In genomic region chr1:1531947-1532346, GRCh38 we compare ENCODE assay signal across 23 cellular contexts. TPM values are rescaled to one million over a fixed set of nuclear protein-coding genes. Genes with fewer than 3 reads are reported as not detected.
DNase-seq lines count a peak whose midpoint lies in the region; ATAC-seq, FAIRE-seq and TF ChIP-seq lines count a peak whose summit lies in the region.
"Had no signal": no experiment of that assay in that cellular context is flagged by ENCODE, and none has a peak within 500 bp of the region (broad histone marks: within the 10 kb centered on the region; RNA-seq: fewer than 3 reads in every experiment).

No MANE protein-coding gene starts in this region.

- no peaks in the 10 kb centered on the region for H3K27me3 ChIP-seq in K562 (ENCODE audit: control insufficient read depth in 2 of 2, insufficient read depth in 2 of 2, low read length in 2 of 2)
- H3K27me3 ChIP-seq: BE2C had no signal

- H3K9me1 ChIP-seq in K562 (ENCODE audit: control insufficient read depth, insufficient read depth, low read length), result no peaks in the 10 kb centered on the region

- no peak for ATAC-seq in K562
- ATAC-seq in HG03139 (IDR thresholded peaks at IDR 0.05; ENCODE audit: unreplicated experiment), result no peak
- ATAC-seq in WTC11, result no peak
- ATAC-seq: GM12878, GM23338 had no signal

- no peak overlapping the region for H3K9ac ChIP-seq in K562 (ENCODE audit: insufficient read depth in 1 of 2, low read depth in 2 of 2, low read length in 2 of 2)

- H3K4me2 ChIP-seq in K562 (ENCODE audit: insufficient read depth, low read length), result no peak overlapping the region
- H3K4me2 ChIP-seq: GM23338 had no signal

- DNase-seq in AG08395 (ENCODE audit: low spot score) (peak; percentile 0), GM10266 (ENCODE audit: extremely low spot score) (peak; percentile 11), K562 (ENCODE audit: extremely low read depth in 1 of 4, low spot score in 3 of 4) (no peak), glutamatergic neuron (no peak), WTC11 (ENCODE audit: low spot score) (no peak)
- DNase-seq in activated T-helper 1 cell treated with anti-CD3 and anti-CD28 coated beads, Interleukin-12 subunit alpha, Interleukin-12 subunit beta, Interleukin-2, Interleukin-4 antibody, amounts not matched to agents 30 ng/mL and 10 ng/mL and 1 ng/mL, durations not matched to agents 14 hours and 24 hours and 36 hours (ENCODE audit: low spot score), result no peak
- DNase-seq: BE2C; C1 segment of cervical spinal cord; CD4-positive, CD25-positive, alpha-beta regulatory T cell; CD8-positive, alpha-beta memory T cell; COR-L47; DMS 273 treated with DMSO at 0.1 percent for 48 hours; DMS79; GF-D8; IMR-90; Karpas-422; KBM-7 had no signal

- no peak for TF ChIP-seq RAD21 in K562 (CRISPR knock-in tag; conservative IDR thresholded peaks at IDR 0.05 in 1 of 2, IDR thresholded peaks at IDR 0.05 in 1 of 2)

- H3K27me3 Mint-ChIP-seq in glutamatergic neuron (ENCODE audit: unreplicated experiment) (peaks cover 9% of the 10 kb centered on the region), WTC11 (ENCODE audit: low read depth) (no peaks in the 10 kb centered on the region)
- no peaks in the 10 kb centered on the region for H3K27me3 Mint-ChIP-seq in activated T-helper 1 cell treated with anti-CD3 and anti-CD28 coated beads, Interleukin-12 subunit alpha, Interleukin-12 subunit beta, Interleukin-2, Interleukin-4 antibody, amounts not matched to agents 30 ng/mL and 10 ng/mL and 1 ng/mL, durations not matched to agents 14 hours and 24 hours and 36 hours (ENCODE audit: insufficient read depth)
- H3K27me3 Mint-ChIP-seq: CD4-positive, CD25-positive, alpha-beta regulatory T cell; CD8-positive, alpha-beta memory T cell had no signal

- POLR2A ChIA-PET in K562 (lab: Yijun Ruan, JAX), result no interaction called here
- POLR2A ChIA-PET in WTC11 (lab: Charles Lee), result no interaction called here

- no TSS peak for BruUV-seq in K562 (replicated peaks; lab: Mats Ljungman, UMichigan)

- peak; percentile 87 for FAIRE-seq in K562 (lab: Jason Lieb, UNC)
- FAIRE-seq: GM12878, H54 had no signal

- WGBS in K562 (ENCODE audit: insufficient coverage, low coverage, missing lambda C conversion rate), result 77% methylated on average over 4 of the region's 4 CpGs

- TF ChIP-seq CTCF in GM10266 (IDR thresholded peaks at IDR 0.05; ENCODE audit: control insufficient read depth, insufficient read depth, low read depth, missing control alignments), result no peak
- TF ChIP-seq CTCF in K562 (IDR thresholded peaks at IDR 0.05 in 2 of 3, conservative IDR thresholded peaks at IDR 0.05 in 1 of 3; ENCODE audit: insufficient read depth in 2 of 3, low read depth in 1 of 3, low read length in 3 of 3), result no peak
- TF ChIP-seq CTCF in glutamatergic neuron (IDR thresholded peaks at IDR 0.05; ENCODE audit: partially characterized antibody, unreplicated experiment), result no peak
- TF ChIP-seq CTCF in WTC11 (IDR thresholded peaks at IDR 0.05), result no peak

- H3K4me3 ChIP-seq in K562, result no peak overlapping the region
- H3K4me3 ChIP-seq: GM12878, GM23338 had no signal

- no peaks in the 10 kb centered on the region for H3K79me2 ChIP-seq in K562 (ENCODE audit: control insufficient read depth, insufficient read depth, low read length)

- H3K9me3 Mint-ChIP-seq in glutamatergic neuron (ENCODE audit: unreplicated experiment) (peaks cover 8% of the 10 kb centered on the region), WTC11 (peaks cover 5% of the 10 kb centered on the region)
- peaks cover 6% of the 10 kb centered on the region for H3K9me3 Mint-ChIP-seq in activated T-helper 1 cell treated with anti-CD3 and anti-CD28 coated beads, Interleukin-12 subunit alpha, Interleukin-12 subunit beta, Interleukin-2, Interleukin-4 antibody, amounts not matched to agents 30 ng/mL and 10 ng/mL and 1 ng/mL, durations not matched to agents 14 hours and 24 hours and 36 hours

- no peak for TF ChIP-seq POLR2A in K562 (conservative IDR thresholded peaks at IDR 0.05)

- H2AFZ ChIP-seq in K562 (ENCODE audit: low read depth, low read length), result no peak overlapping the region
- H2AFZ ChIP-seq: GM23338 had no signal

- no peak for TF ChIP-seq EP300 in K562 (IDR thresholded peaks at IDR 0.05; ENCODE audit: low read length)

- H3K4me1 Mint-ChIP-seq in glutamatergic neuron (ENCODE audit: low read depth, unreplicated experiment), result peaks cover 1% of the 10 kb centered on the region
- no peaks in the 10 kb centered on the region for H3K4me1 Mint-ChIP-seq in WTC11
- H3K4me1 Mint-ChIP-seq in activated T-helper 1 cell treated with anti-CD3 and anti-CD28 coated beads, Interleukin-12 subunit alpha, Interleukin-12 subunit beta, Interleukin-2, Interleukin-4 antibody, amounts not matched to agents 30 ng/mL and 10 ng/mL and 1 ng/mL, durations not matched to agents 14 hours and 24 hours and 36 hours (ENCODE audit: low read depth), result no peaks in the 10 kb centered on the region
- H3K4me1 Mint-ChIP-seq: CD4-positive, CD25-positive, alpha-beta regulatory T cell; CD8-positive, alpha-beta memory T cell; GM23338 had no signal

- peak overlapping the region; percentile 18 for H3K27ac Mint-ChIP-seq in glutamatergic neuron (ENCODE audit: unreplicated experiment)
- H3K27ac Mint-ChIP-seq in WTC11, result no peak overlapping the region
- no peak overlapping the region for H3K27ac Mint-ChIP-seq in activated T-helper 1 cell treated with anti-CD3 and anti-CD28 coated beads, Interleukin-12 subunit alpha, Interleukin-12 subunit beta, Interleukin-2, Interleukin-4 antibody, amounts not matched to agents 30 ng/mL and 10 ng/mL and 1 ng/mL, durations not matched to agents 14 hours and 24 hours and 36 hours
- H3K27ac Mint-ChIP-seq: CD4-positive, CD25-positive, alpha-beta regulatory T cell; CD8-positive, alpha-beta memory T cell; GM23338 had no signal

- H3K36me3 Mint-ChIP-seq in glutamatergic neuron (ENCODE audit: unreplicated experiment), result peaks cover 6% of the 10 kb centered on the region
- peaks cover 28% of the 10 kb centered on the region for H3K36me3 Mint-ChIP-seq in WTC11
- peaks cover 22% of the 10 kb centered on the region for H3K36me3 Mint-ChIP-seq in activated T-helper 1 cell treated with anti-CD3 and anti-CD28 coated beads, Interleukin-12 subunit alpha, Interleukin-12 subunit beta, Interleukin-2, Interleukin-4 antibody, amounts not matched to agents 30 ng/mL and 10 ng/mL and 1 ng/mL, durations not matched to agents 14 hours and 24 hours and 36 hours (ENCODE audit: low read depth)

- intact Hi-C loops in K562 (cut with micrococcal nuclease), result no loop called here
- intact Hi-C loops in activated T-helper 1 cell treated with anti-CD3 and anti-CD28 coated beads, Interleukin-12 subunit alpha, Interleukin-12 subunit beta, Interleukin-2, Interleukin-4 antibody, amounts not matched to agents 30 ng/mL and 10 ng/mL and 1 ng/mL, durations not matched to agents 14 hours and 24 hours and 36 hours (cut with micrococcal nuclease), result no loop called here

- CTCF ChIA-PET in K562 (lab: Yijun Ruan, JAX; ENCODE audit: low intra/inter-chr PET ratio) (no interaction called here), WTC11 (lab: Charles Lee) (no interaction called here)

- peaks cover 20% of the 10 kb centered on the region for H3K9me3 ChIP-seq in K562 (replicated peaks; ENCODE audit: control insufficient read depth, insufficient read depth, low read depth, low read length)
- H3K9me3 ChIP-seq: BE2C had no signal

- H3K27ac ChIP-seq in K562 (ENCODE audit: extremely low read depth, low read depth, low read length), result no peak overlapping the region
- H3K27ac ChIP-seq: HL-60 had no signal

- peaks cover 0 to 29% of the 10 kb centered on the region in 2 experiments; a peak in 2 of 5 replicates for H3K4me1 ChIP-seq in K562 (replicated peaks in 1 of 2; ENCODE audit: control insufficient read depth in 2 of 2, insufficient read depth in 2 of 2, low read length in 2 of 2)
- H3K4me1 ChIP-seq: BE2C had no signal

- peak overlapping the region; percentile 32 for H3K4me3 Mint-ChIP-seq in glutamatergic neuron (ENCODE audit: unreplicated experiment)
- no peak overlapping the region for H3K4me3 Mint-ChIP-seq in WTC11
- H3K4me3 Mint-ChIP-seq in activated T-helper 1 cell treated with anti-CD3 and anti-CD28 coated beads, Interleukin-12 subunit alpha, Interleukin-12 subunit beta, Interleukin-2, Interleukin-4 antibody, amounts not matched to agents 30 ng/mL and 10 ng/mL and 1 ng/mL, durations not matched to agents 14 hours and 24 hours and 36 hours, result no peak overlapping the region
- H3K4me3 Mint-ChIP-seq: CD4-positive, CD25-positive, alpha-beta regulatory T cell; CD8-positive, alpha-beta memory T cell; GM23338 had no signal

- H4K20me1 ChIP-seq in K562 (replicated peaks; ENCODE audit: control insufficient read depth, insufficient read depth, low read length), result no peaks in the 10 kb centered on the region

- H3K36me3 ChIP-seq in K562 (ENCODE audit: control insufficient read depth, insufficient read depth, low read length), result peaks cover 58% of the 10 kb centered on the region; the same call in 2 of the 3 replicates

- in situ Hi-C loops in K562 (cut with MboI), result no loop called here

RNA-seq across cellular contexts. Expression of gene TMEM240, which starts 8.5 kb away (rescaled TPM):
- 1.2 and 8.3 TPM in 2 replicates for total RNA-seq in K562 (2011; cell fraction: chromatin; rRNA removed; ENCODE audit: low replicate concordance)
- total RNA-seq in K562 (2011; cell fraction: nucleolus; rRNA removed), result 5.3 and 6.0 TPM in 2 replicates
- 2.6 and 6.0 TPM in 2 replicates for total RNA-seq in K562 (2011; cell fraction: nucleoplasm; rRNA removed)
- total RNA-seq in K562 (2014; rRNA removed) (0.78 TPM in 1 of 2 replicates, not detected in the other), K562 (2014; rRNA removed; fragmentation: Illumina TruSeq; extraction: Trizol) (not detected in 2 replicates), K562 (2015; rRNA removed; fragmentation: Illumina TruSeq; extraction: Trizol) (0.38 and 0.43 TPM in 2 replicates), K562 (2021) (1.3 and 2.0 TPM in 2 replicates), glutamatergic neuron (ENCODE audit: unreplicated experiment) (24.4 TPM), WTC11 (2021) (6.6 to 8.8 TPM (median 8.0 TPM) in 3 replicates)
- polyA plus RNA-seq in K562 (2011; rRNA removed) (0.24 TPM in 2 replicates), K562 (2014; fragmentation: Illumina TruSeq; extraction: Trizol) (not detected in 2 replicates), K562 (2014; fragmentation: Nextera tagmentation; extraction: Ambion mirVana) (not detected), K562 (2014; rRNA removed) (0.28 and 0.94 TPM in 2 replicates)
- 0.46 TPM in 1 of 2 replicates, not detected in the other for polyA plus RNA-seq in K562 (2011; cell fraction: cytosol; rRNA removed)
- polyA plus RNA-seq in K562 (2011; cell fraction: nucleus; rRNA removed), result 3.5 and 8.1 TPM in 2 replicates
- 1.1 and 3.2 TPM in 2 replicates for polyA plus RNA-seq in K562 (2012)
- not detected in 2 replicates for polyA minus RNA-seq in K562 (2011; rRNA and poly(A)+ RNA removed)
- not detected in 2 replicates for polyA minus RNA-seq in K562 (2011; cell fraction: cytosol; rRNA and poly(A)+ RNA removed)
- 0.56 and 0.67 TPM in 2 replicates for polyA minus RNA-seq in K562 (2011; cell fraction: nucleus; rRNA and poly(A)+ RNA removed)
- total RNA-seq in activated T-helper 1 cell treated with anti-CD3 and anti-CD28 coated beads, Interleukin-12 subunit alpha, Interleukin-12 subunit beta, Interleukin-2, Interleukin-4 antibody, amounts not matched to agents 30 ng/mL and 10 ng/mL and 1 ng/mL, durations not matched to agents 14 hours and 24 hours and 36 hours, result 0.41 and 1.0 TPM in 2 replicates
- total RNA-seq: A172; CD4-positive, CD25-positive, alpha-beta regulatory T cell had no signal
- polyA plus RNA-seq: CD4-positive, CD25-positive, alpha-beta regulatory T cell; CD8-positive, alpha-beta memory T cell; GM12878 had no signal

RNA-seq across cellular contexts. Expression of gene ATAD3A, which starts 20.0 kb away (rescaled TPM):
- 54.7 and 190 TPM in 2 replicates for total RNA-seq in K562 (2011; cell fraction: chromatin; rRNA removed; ENCODE audit: low replicate concordance)
- 155 and 182 TPM in 2 replicates for total RNA-seq in K562 (2011; cell fraction: nucleolus; rRNA removed)
- 64.8 and 77.4 TPM in 2 replicates for total RNA-seq in K562 (2011; cell fraction: nucleoplasm; rRNA removed)
- total RNA-seq in K562 (2014; rRNA removed) (173 and 183 TPM in 2 replicates), K562 (2014; rRNA removed; fragmentation: Illumina TruSeq; extraction: Trizol) (18.6 and 20.2 TPM in 2 replicates), K562 (2015; rRNA removed; fragmentation: Illumina TruSeq; extraction: Trizol) (80.1 and 87.1 TPM in 2 replicates), K562 (2021) (151 and 167 TPM in 2 replicates), glutamatergic neuron (ENCODE audit: unreplicated experiment) (32.1 TPM), WTC11 (2021) (56.1 to 71.2 TPM (median 58.7 TPM) in 3 replicates)
- polyA plus RNA-seq in K562 (2011; rRNA removed) (36.7 and 40.8 TPM in 2 replicates), K562 (2014; fragmentation: Illumina TruSeq; extraction: Trizol) (29.2 and 90.5 TPM in 2 replicates), K562 (2014; fragmentation: Nextera tagmentation; extraction: Ambion mirVana) (1 to 10 TPM in 1 of 2 experiments, under 1 TPM in 1; 0.10 to 1.0 TPM), K562 (2014; rRNA removed) (123 and 131 TPM in 2 replicates)
- 47.1 and 118 TPM in 2 replicates for polyA plus RNA-seq in K562 (2011; cell fraction: cytosol; rRNA removed)
- 98.3 and 162 TPM in 2 replicates for polyA plus RNA-seq in K562 (2011; cell fraction: nucleus; rRNA removed)
- polyA plus RNA-seq in K562 (2012), result 69.9 and 90.0 TPM in 2 replicates
- 14.9 and 33.5 TPM in 2 replicates for polyA minus RNA-seq in K562 (2011; rRNA and poly(A)+ RNA removed)
- polyA minus RNA-seq in K562 (2011; cell fraction: cytosol; rRNA and poly(A)+ RNA removed), result 50.2 and 62.0 TPM in 2 replicates
- polyA minus RNA-seq in K562 (2011; cell fraction: nucleus; rRNA and poly(A)+ RNA removed), result 28.4 and 31.9 TPM in 2 replicates
- total RNA-seq in activated T-helper 1 cell treated with anti-CD3 and anti-CD28 coated beads, Interleukin-12 subunit alpha, Interleukin-12 subunit beta, Interleukin-2, Interleukin-4 antibody, amounts not matched to agents 30 ng/mL and 10 ng/mL and 1 ng/mL, durations not matched to agents 14 hours and 24 hours and 36 hours, result 108 TPM in 2 replicates

RNA-seq across cellular contexts. Expression of gene SSU72, which starts 42.7 kb away (rescaled TPM):
- total RNA-seq in K562 (2011; cell fraction: chromatin; rRNA removed; ENCODE audit: low replicate concordance), result 158 and 318 TPM in 2 replicates
- total RNA-seq in K562 (2011; cell fraction: nucleolus; rRNA removed), result 177 TPM in 2 replicates
- 165 and 176 TPM in 2 replicates for total RNA-seq in K562 (2011; cell fraction: nucleoplasm; rRNA removed)
- 157 and 175 TPM in 2 replicates for total RNA-seq in K562 (2014; rRNA removed)
- 75.3 and 77.6 TPM in 2 replicates for total RNA-seq in K562 (2014; rRNA removed; fragmentation: Illumina TruSeq; extraction: Trizol)
- total RNA-seq in K562 (2015; rRNA removed; fragmentation: Illumina TruSeq; extraction: Trizol), result 79.3 and 80.4 TPM in 2 replicates
- total RNA-seq in K562 (2021), result 185 and 187 TPM in 2 replicates
- 77.5 and 94.6 TPM in 2 replicates for polyA plus RNA-seq in K562 (2011; rRNA removed)
- 108 and 136 TPM in 2 replicates for polyA plus RNA-seq in K562 (2011; cell fraction: cytosol; rRNA removed)
- 118 and 152 TPM in 2 replicates for polyA plus RNA-seq in K562 (2011; cell fraction: nucleus; rRNA removed)
- 185 and 187 TPM in 2 replicates for polyA plus RNA-seq in K562 (2012)
- polyA plus RNA-seq in K562 (2014; fragmentation: Illumina TruSeq; extraction: Trizol), result 184 and 187 TPM in 2 replicates
- polyA plus RNA-seq in K562 (2014; fragmentation: Nextera tagmentation; extraction: Ambion mirVana), result 10 to 100 TPM; 70.8 to 90.8 TPM
- polyA plus RNA-seq in K562 (2014; rRNA removed), result 201 and 217 TPM in 2 replicates
- polyA minus RNA-seq in K562 (2011; rRNA and poly(A)+ RNA removed), result 79.6 and 115 TPM in 2 replicates
- polyA minus RNA-seq in K562 (2011; cell fraction: cytosol; rRNA and poly(A)+ RNA removed), result 73.7 and 101 TPM in 2 replicates
- polyA minus RNA-seq in K562 (2011; cell fraction: nucleus; rRNA and poly(A)+ RNA removed), result 42.8 and 44.6 TPM in 2 replicates
- 123 TPM for total RNA-seq in glutamatergic neuron (ENCODE audit: unreplicated experiment)
- total RNA-seq in WTC11 (2021), result 150 to 158 TPM (median 150 TPM) in 3 replicates
- total RNA-seq in activated T-helper 1 cell treated with anti-CD3 and anti-CD28 coated beads, Interleukin-12 subunit alpha, Interleukin-12 subunit beta, Interleukin-2, Interleukin-4 antibody, amounts not matched to agents 30 ng/mL and 10 ng/mL and 1 ng/mL, durations not matched to agents 14 hours and 24 hours and 36 hours, result 135 and 137 TPM in 2 replicates

Comparison
In these comparisons a context has a peak if more than half of its experiments do, and no peak if none do; other contexts are left out.
1. DNase-seq: peak in AG08395 (single experiment) and GM10266 (single experiment); none in K562 (0 of 4), glutamatergic neuron (single experiment), WTC11 (single experiment) and activated T-helper 1 cell treated with anti-CD3 and anti-CD28 coated beads, Interleukin-12 subunit alpha, Interleukin-12 subunit beta, Interleukin-2, Interleukin-4 antibody, amounts not matched to agents 30 ng/mL and 10 ng/mL and 1 ng/mL, durations not matched to agents 14 hours and 24 hours and 36 hours (single experiment).